Comparison of ENCODE assay signal across 20 cellular contexts in the genomic region with DNA sequence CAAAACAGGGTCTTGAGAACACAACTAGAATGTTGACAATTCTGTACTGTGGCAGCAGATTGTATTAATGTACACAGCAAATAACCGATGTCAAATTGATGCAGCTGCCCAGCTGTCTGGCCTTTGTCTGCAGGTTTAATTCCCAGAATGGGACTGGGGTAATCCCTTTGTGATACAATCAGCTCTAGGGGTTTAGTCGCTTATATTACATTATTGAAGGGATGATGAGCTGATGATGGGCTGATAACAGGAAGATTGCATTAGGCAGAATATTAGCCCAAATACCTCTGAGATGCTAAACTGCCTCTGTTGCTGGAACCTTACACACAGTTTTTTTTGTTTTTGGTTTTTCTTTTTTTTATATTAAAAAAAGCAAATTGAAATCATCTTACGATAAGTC.
A peak's percentile ranks its signal among the peaks of the same experiment; 100 is the strongest.
DNase-seq lines count a peak whose midpoint lies in the region; ATAC-seq and TF ChIP-seq lines count a peak whose summit lies in the region.
"Had no signal": no experiment of that assay in that cellular context is flagged by ENCODE, and none has a peak within 500 bp of the region (broad histone marks: within the 10 kb centered on the region; RNA-seq: fewer than 3 reads in every experiment).

No MANE protein-coding gene starts in this region.

- no peak overlapping the region for H3K27ac Mint-ChIP-seq in activated naive CD8-positive, alpha-beta T cell treated with anti-CD3 and anti-CD28 coated beads for 36 hours
- H3K27ac Mint-ChIP-seq: CD8-positive, alpha-beta T cell; HFFc6; IgD-negative memory B cell; T-helper 2 cell treated with Interferon-gamma antibody and Interleukin-4, amounts not matched to agents 5 μg/mL and 100 μg/mL, for 36 hours had no signal

- peaks cover 14% of the 10 kb centered on the region for H3K27me3 Mint-ChIP-seq in activated naive CD8-positive, alpha-beta T cell treated with anti-CD3 and anti-CD28 coated beads for 36 hours
- H3K27me3 Mint-ChIP-seq: IgD-negative memory B cell had no signal

- no peaks in the 10 kb centered on the region for H3K4me1 Mint-ChIP-seq in activated naive CD8-positive, alpha-beta T cell treated with anti-CD3 and anti-CD28 coated beads for 36 hours

- ATAC-seq in SK-N-SH treated with all-trans-retinoic acid at 6 μM for 48 hours (no peak), HG03139 (IDR thresholded peaks at IDR 0.05; ENCODE audit: unreplicated experiment) (no peak), GM19035 (IDR thresholded peaks at IDR 0.05; ENCODE audit: unreplicated experiment) (no peak)
- ATAC-seq: CD8-positive, alpha-beta T cell had no signal

- DNase-seq in NCI-H524 (lab: John Stamatoyannopoulos, UW) (peak; percentile 4 to 69), NCI-H524 treated with DMSO at 0.1 percent for 48 hours (lab: John Stamatoyannopoulos, UW) (no peak), NCI-H748 (lab: John Stamatoyannopoulos, UW; ENCODE audit: unreplicated experiment) (peak; percentile 73), LoVo (ENCODE audit: low spot score) (no peak)
- DNase-seq in activated naive CD8-positive, alpha-beta T cell treated with anti-CD3 and anti-CD28 coated beads for 36 hours: no peak
- DNase-seq: CD8-positive, alpha-beta T cell; H7; HFFc6; Kasumi-1; MM.1S; NCI-H1105 treated with DMSO at 0.1 percent for 48 hours; NCI-H187 treated with DMSO at 0.1 percent for 48 hours; NCI-H2171 treated with DMSO at 0.1 percent for 48 hours; NCI-H446; PC-9 had no signal

- no peaks in the 10 kb centered on the region for H3K36me3 Mint-ChIP-seq in activated naive CD8-positive, alpha-beta T cell treated with anti-CD3 and anti-CD28 coated beads for 36 hours
- H3K36me3 Mint-ChIP-seq: CD8-positive, alpha-beta T cell; IgD-negative memory B cell had no signal

- H3K4me3 Mint-ChIP-seq in activated naive CD8-positive, alpha-beta T cell treated with anti-CD3 and anti-CD28 coated beads for 36 hours: no peak overlapping the region
- H3K4me3 Mint-ChIP-seq: CD8-positive, alpha-beta T cell; HFFc6; IgD-negative memory B cell; T-helper 2 cell treated with Interferon-gamma antibody and Interleukin-4, amounts not matched to agents 5 μg/mL and 100 μg/mL, for 36 hours had no signal

- peaks cover 3% of the 10 kb centered on the region for H3K9me3 Mint-ChIP-seq in activated naive CD8-positive, alpha-beta T cell treated with anti-CD3 and anti-CD28 coated beads for 36 hours
- H3K9me3 Mint-ChIP-seq: CD8-positive, alpha-beta T cell; IgD-negative memory B cell; T-helper 2 cell treated with Interferon-gamma antibody and Interleukin-4, amounts not matched to agents 5 μg/mL and 100 μg/mL, for 36 hours had no signal

TF ChIP-seq in SK-N-SH treated with all-trans-retinoic acid at 6 μM for 48 hours, 23 proteins besides CTCF, POLR2A, EP300 and RAD21:
- peak; percentile 66; the same call in 1 of the 2 replicates for TF ChIP-seq TSHZ2 (CRISPR knock-in tag; IDR thresholded peaks at IDR 0.05)
- TF ChIP-seq PPARA (CRISPR knock-in tag; IDR thresholded peaks at IDR 0.05; ENCODE audit: borderline replicate concordance): no peak
- TF ChIP-seq TCF4 (CRISPR knock-in tag; IDR thresholded peaks at IDR 0.05; ENCODE audit: borderline replicate concordance): peak; percentile 72; the same call in 1 of the 2 replicates
- no peak for TF ChIP-seq OSR1 (CRISPR knock-in tag; IDR thresholded peaks at IDR 0.05)
- peak; percentile 65; the same call in 1 of the 2 replicates for TF ChIP-seq ZNF70 (CRISPR knock-in tag; IDR thresholded peaks at IDR 0.05)
TF ChIP-seq in SK-N-SH treated with all-trans-retinoic acid at 6 μM for 48 hours: peak in this region for 3.

Comparison
In these comparisons a context has a peak if more than half of its experiments do, and no peak if none do; other contexts are left out.
1. DNase-seq: peak in NCI-H524 (2 of 2) and NCI-H748 (single experiment); none in NCI-H524 treated with DMSO at 0.1 percent for 48 hours (single experiment), activated naive CD8-positive, alpha-beta T cell treated with anti-CD3 and anti-CD28 coated beads for 36 hours (single experiment) and LoVo (single experiment).